In the genomic region with DNA sequence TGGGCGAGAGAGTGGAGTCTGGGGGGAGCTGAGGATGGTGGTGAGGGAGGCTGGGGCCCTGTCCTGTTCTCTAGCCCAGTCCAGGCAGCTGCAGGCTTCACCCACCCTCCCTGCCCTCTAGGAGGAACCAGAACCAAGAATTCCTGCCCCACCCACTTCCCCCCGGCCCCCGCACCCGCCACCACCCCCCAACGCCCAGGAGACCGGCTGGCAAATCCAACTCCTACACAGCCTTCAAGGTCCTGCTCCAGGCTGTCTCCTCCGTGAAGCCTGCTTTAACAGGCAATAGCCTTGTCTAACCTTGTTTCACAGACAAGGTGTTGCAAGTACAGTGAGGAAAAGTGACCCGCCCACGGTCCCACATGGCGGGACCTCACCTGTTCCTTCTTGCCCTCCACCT, we compare ENCODE assay signal across 1 cellular context.
TF ChIP-seq lines count a peak whose summit lies in the region.

No MANE protein-coding gene starts in this region.

TF ChIP-seq in SK-N-SH, 30 proteins besides CTCF, POLR2A, EP300 and RAD21:
- TF ChIP-seq, protein P1, sequence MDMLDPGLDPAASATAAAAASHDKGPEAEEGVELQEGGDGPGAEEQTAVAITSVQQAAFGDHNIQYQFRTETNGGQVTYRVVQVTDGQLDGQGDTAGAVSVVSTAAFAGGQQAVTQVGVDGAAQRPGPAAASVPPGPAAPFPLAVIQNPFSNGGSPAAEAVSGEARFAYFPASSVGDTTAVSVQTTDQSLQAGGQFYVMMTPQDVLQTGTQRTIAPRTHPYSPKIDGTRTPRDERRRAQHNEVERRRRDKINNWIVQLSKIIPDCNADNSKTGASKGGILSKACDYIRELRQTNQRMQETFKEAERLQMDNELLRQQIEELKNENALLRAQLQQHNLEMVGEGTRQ (IDR thresholded peaks at IDR 0.05; ENCODE audit: borderline replicate concordance, low read depth, low read length) = no peak
- TF ChIP-seq GATA2 (CRISPR knock-in tag; IDR thresholded peaks at IDR 0.05) (no peak), NRF1 (IDR thresholded peaks at IDR 0.05; ENCODE audit: low read depth, low read length) (no peak), CHD2 (IDR thresholded peaks at IDR 0.05; ENCODE audit: low read length, partially characterized antibody) (no peak), NFIC (IDR thresholded peaks at IDR 0.05; ENCODE audit: borderline replicate concordance) (no peak), PBX3 (IDR thresholded peaks at IDR 0.05) (no peak), MXI1 (IDR thresholded peaks at IDR 0.05; ENCODE audit: low read depth, low read length) (no peak), JUND (IDR thresholded peaks at IDR 0.05) (no peak), TEAD4 (IDR thresholded peaks at IDR 0.05; ENCODE audit: borderline replicate concordance, insufficient read depth) (no peak), ELF1 (IDR thresholded peaks at IDR 0.05) (no peak), EZH2phosphoT487 (IDR thresholded peaks at IDR 0.05; ENCODE audit: borderline replicate concordance, low read depth) (no peak), GABPA (IDR thresholded peaks at IDR 0.05; ENCODE audit: low read depth) (no peak), RCOR1 (IDR thresholded peaks at IDR 0.05; ENCODE audit: low read length) (no peak), SIN3A (IDR thresholded peaks at IDR 0.05; ENCODE audit: borderline replicate concordance, low read depth, low read length) (no peak), FOSL2 (IDR thresholded peaks at IDR 0.05; ENCODE audit: borderline replicate concordance, low read depth) (no peak), POLR2AphosphoS5 (IDR thresholded peaks at IDR 0.05; ENCODE audit: low read depth, low read length) (no peak), FOXJ3 (CRISPR knock-in tag; IDR thresholded peaks at IDR 0.05) (no peak)
- TF ChIP-seq, protein P2, sequence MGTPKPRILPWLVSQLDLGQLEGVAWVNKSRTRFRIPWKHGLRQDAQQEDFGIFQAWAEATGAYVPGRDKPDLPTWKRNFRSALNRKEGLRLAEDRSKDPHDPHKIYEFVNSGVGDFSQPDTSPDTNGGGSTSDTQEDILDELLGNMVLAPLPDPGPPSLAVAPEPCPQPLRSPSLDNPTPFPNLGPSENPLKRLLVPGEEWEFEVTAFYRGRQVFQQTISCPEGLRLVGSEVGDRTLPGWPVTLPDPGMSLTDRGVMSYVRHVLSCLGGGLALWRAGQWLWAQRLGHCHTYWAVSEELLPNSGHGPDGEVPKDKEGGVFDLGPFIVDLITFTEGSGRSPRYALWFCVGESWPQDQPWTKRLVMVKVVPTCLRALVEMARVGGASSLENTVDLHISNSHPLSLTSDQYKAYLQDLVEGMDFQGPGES (IDR thresholded peaks at IDR 0.05; ENCODE audit: low read depth, low read length) = no peak
TF ChIP-seq in SK-N-SH: peak in this region for 0.
